1 cellular context compared by ENCODE assay signal in genomic region chr3:105399611-105400010, GRCh38.
TF ChIP-seq lines count a peak whose summit lies in the region.

No MANE protein-coding gene starts in this region.

TF ChIP-seq in GM23338, 12 proteins besides CTCF, POLR2A, EP300 and RAD21 (continued from another document):
- TF ChIP-seq ZNF462 (CRISPR knock-in tag; IDR thresholded peaks at IDR 0.05), result no peak
- TF ChIP-seq POLR2AphosphoS5 (IDR thresholded peaks at IDR 0.05; ENCODE audit: low read depth), result no peak
- no peak for TF ChIP-seq REST (IDR thresholded peaks at IDR 0.05; ENCODE audit: unreplicated experiment)
